7 cellular contexts compared by ENCODE assay signal in genomic region chr19:45428385-45429231, GRCh38. TPM values are rescaled to one million over a fixed set of nuclear protein-coding genes. Genes with fewer than 3 reads are reported as not detected.
A peak's percentile ranks its signal among the peaks of the same experiment; 100 is the strongest.
DNase-seq lines count a peak whose midpoint lies in the region; ATAC-seq and TF ChIP-seq lines count a peak whose summit lies in the region.

No MANE protein-coding gene starts in this region.

- H2AFZ ChIP-seq in OCI-LY1 (ENCODE audit: low read length), result no peak overlapping the region

- whole genome bisulfite sequencing in urinary bladder, result 2% methylated on average over 73 of the region's 73 CpGs

- H3K4me1 ChIP-seq in OCI-LY1 (ENCODE audit: insufficient read depth, low read length, severe bottlenecking), result peaks cover 25% of the 10 kb centered on the region
- peaks cover 9 to 14% of the 10 kb centered on the region in 2 donors for H3K4me1 ChIP-seq in duodenal mucosa (ENCODE audit: control insufficient read depth in 1 of 2, insufficient read depth in 2 of 2, low read length in 2 of 2)
- H3K4me1 ChIP-seq in urinary bladder (ENCODE audit: insufficient read depth), result no peaks in the 10 kb centered on the region

- DNase-seq in memory B cell (ENCODE audit: low spot score in 2 of 2), result no peak
- no peak for DNase-seq in NCI-H146 treated with DMSO at 0.1 percent for 48 hours (lab: John Stamatoyannopoulos, UW; ENCODE audit: unreplicated experiment)
- DNase-seq in GF-D8 (lab: John Stamatoyannopoulos, UW), result no peak

- H3K36me3 ChIP-seq in OCI-LY1 (ENCODE audit: insufficient read depth, low read length) (no peaks in the 10 kb centered on the region), duodenal mucosa (ENCODE audit: control insufficient read depth in 1 of 2, insufficient read depth in 2 of 2, low read length in 2 of 2) (no peaks in the 10 kb centered on the region), urinary bladder (ENCODE audit: insufficient read depth) (no peaks in the 10 kb centered on the region)

- 0 out of 2 replicates have a peak, but pooled peaks cover 8% of the 10 kb centered on the region for H3K27me3 ChIP-seq in OCI-LY1 (ENCODE audit: insufficient read depth, low read length)
- H3K27me3 ChIP-seq in duodenal mucosa (ENCODE audit: control insufficient read depth in 1 of 2, insufficient read depth in 2 of 2, low read length in 2 of 2), result peaks cover 0 to 2% of the 10 kb centered on the region in 2 donors

- peak; percentile 27 for ATAC-seq in memory B cell (ENCODE audit: low read depth)

- no peaks in the 10 kb centered on the region for H3K79me2 ChIP-seq in OCI-LY1 (ENCODE audit: insufficient read depth, low read length)

- H3K4me3 ChIP-seq in OCI-LY1 (ENCODE audit: low read depth, low read length, poor library complexity, severe bottlenecking), result peak overlapping the region; percentile 46
- peak overlapping the region; percentile 52 to 66 for H3K4me3 ChIP-seq in duodenal mucosa (ENCODE audit: low read depth in 1 of 2, low read length in 2 of 2)
- H3K4me3 ChIP-seq in urinary bladder (ENCODE audit: low read depth, low read length), result peak overlapping the region; percentile 43

- TF ChIP-seq CTCF in GM12874 (IDR thresholded peaks at IDR 0.05; ENCODE audit: insufficient read depth, low read depth, low read length) (peak; percentile 64), OCI-LY1 (IDR thresholded peaks at IDR 0.05; ENCODE audit: low read length) (peak; percentile 50)

- H3K27ac ChIP-seq in OCI-LY1 (ENCODE audit: low read depth, low read length, poor library complexity, severe bottlenecking) (no peak overlapping the region), duodenal mucosa (ENCODE audit: low read depth, low read length) (no peak overlapping the region), urinary bladder (ENCODE audit: low read depth) (no peak overlapping the region)

- peak overlapping the region; percentile 84 for H3K4me3 Mint-ChIP-seq in memory B cell

- no peaks in the 10 kb centered on the region for H3K36me3 Mint-ChIP-seq in memory B cell

- H3K9ac ChIP-seq in OCI-LY1 (ENCODE audit: low read length) (no peak overlapping the region), duodenal mucosa (ENCODE audit: low read depth in 1 of 2, low read length in 2 of 2) (peak overlapping the region in 1 of 2 donors; percentile 33)

- H3F3A ChIP-seq in OCI-LY1 (ENCODE audit: insufficient read depth, low read length), result no peaks in the 10 kb centered on the region

- H3K9me3 ChIP-seq in OCI-LY1 (ENCODE audit: low read length) (no peaks in the 10 kb centered on the region), duodenal mucosa (ENCODE audit: control insufficient read depth in 1 of 2, low read length in 2 of 2) (no peaks in the 10 kb centered on the region)

- H3K9me3 Mint-ChIP-seq in memory B cell, result no peaks in the 10 kb centered on the region

- H3K27me3 Mint-ChIP-seq in memory B cell, result peaks cover 2% of the 10 kb centered on the region

- H3K4me2 ChIP-seq in OCI-LY1 (ENCODE audit: low read length), result peak overlapping the region; percentile 67

- H3K9me2 ChIP-seq in OCI-LY1 (ENCODE audit: low read depth, low read length), result no peaks in the 10 kb centered on the region

- no peaks in the 10 kb centered on the region for H4K20me1 ChIP-seq in OCI-LY1 (ENCODE audit: insufficient read depth, low read length)

- peaks cover 17% of the 10 kb centered on the region for H3K4me1 Mint-ChIP-seq in memory B cell

- no peak overlapping the region for H3K27ac Mint-ChIP-seq in memory B cell

RNA-seq across cellular contexts. Expression of gene ERCC1, which starts 4.9 kb away (rescaled TPM):
- 64.0 TPM for total RNA-seq in urinary bladder
- 50.3 TPM for polyA plus RNA-seq in urinary bladder

RNA-seq across cellular contexts. Expression of gene POLR1G, which starts 22.2 kb away (rescaled TPM):
- 1.8 TPM for total RNA-seq in urinary bladder
- polyA plus RNA-seq in urinary bladder, result 5.0 TPM

RNA-seq across cellular contexts. Expression of gene PPP1R13L, which starts 23.7 kb away (rescaled TPM):
- 7.7 TPM for total RNA-seq in urinary bladder
- polyA plus RNA-seq in urinary bladder, result 28.1 TPM

RNA-seq across cellular contexts. Expression of gene FOSB, which starts 39.2 kb away (rescaled TPM):
- 10.4 TPM for total RNA-seq in urinary bladder
- polyA plus RNA-seq in urinary bladder, result 128 TPM

RNA-seq across cellular contexts. Expression of gene ERCC2, which starts 58.2 kb away (rescaled TPM):
- total RNA-seq in urinary bladder, result 8.6 TPM
- polyA plus RNA-seq in urinary bladder, result 17.5 TPM
